11 cellular contexts compared by ENCODE assay signal in genomic region chr3:100360757-100361496, GRCh38.
"Had no signal": no experiment of that assay in that cellular context is flagged by ENCODE, and none has a peak within 500 bp of the region (broad histone marks: within the 10 kb centered on the region; RNA-seq: fewer than 3 reads in every experiment).

No MANE protein-coding gene starts in this region.

- H3K27ac Mint-ChIP-seq: T-helper 1 cell treated with Interleukin-12 subunit alpha and Interleukin-12 subunit beta and Interleukin-4 antibody, amounts not matched to agents 30 μg/mL and 1 μg/mL, for 36 hours had no signal

- H3K4me3 ChIP-seq: pancreas had no signal

- DNase-seq: activated CD4-positive, alpha-beta T cell treated with anti-CD3 and anti-CD28 coated beads for 48 hours; activated CD8-positive, alpha-beta memory T cell treated with anti-CD3 and anti-CD28 coated beads for 24 hours; activated effector memory CD4-positive, alpha-beta T cell treated with Interleukin-2 at 50 U/mL for 16 hours; activated T-cell treated with anti-CD3 and anti-CD28 coated beads for 4 hours; kidney; pancreas; stimulated activated CD4-positive, alpha-beta T cell treated with anti-CD3 and anti-CD28 coated beads, Interleukin-15, amount 100 ng/mL, for 24 hours; stimulated activated CD4-positive, alpha-beta T cell treated with anti-CD3 and anti-CD28 coated beads, Interleukin-4, amount 100 ng/mL, for 24 hours had no signal

- H3K4me1 Mint-ChIP-seq: WTC11 had no signal

- H3K9me3 ChIP-seq: pancreas had no signal

- H3K4me3 Mint-ChIP-seq: T-helper 1 cell treated with Interleukin-12 subunit alpha and Interleukin-12 subunit beta and Interleukin-4 antibody, amounts not matched to agents 30 μg/mL and 1 μg/mL, for 36 hours; WTC11 had no signal

- H3K27ac ChIP-seq: pancreas had no signal

- H3K4me1 ChIP-seq: pancreas had no signal

- ATAC-seq: activated naive CD4-positive, alpha-beta T cell treated with anti-CD3 and anti-CD28 coated beads, Interleukin-2, amount 50 U/mL, for 72 hours; WTC11 had no signal

- H3K27me3 ChIP-seq: pancreas had no signal
